Comparison of ENCODE assay signal across 8 cellular contexts in genomic region chr17:75152523-75152922, GRCh38. TPM values are rescaled to one million over a fixed set of nuclear protein-coding genes. Genes with fewer than 3 reads are reported as not detected.
DNase-seq lines count a peak whose midpoint lies in the region; ATAC-seq and TF ChIP-seq lines count a peak whose summit lies in the region.

No MANE protein-coding gene starts in this region.

- peaks cover 22% of the 10 kb centered on the region for H3F3A ChIP-seq in neural progenitor cell (ENCODE audit: low read depth)

- H2AFZ ChIP-seq in neural progenitor cell (replicated peaks) = no peak overlapping the region

- H3K4me3 Mint-ChIP-seq in neural progenitor cell = peak overlapping the region; percentile 99

- peaks cover 16% of the 10 kb centered on the region for H3K36me3 Mint-ChIP-seq in neural progenitor cell

- no peaks in the 10 kb centered on the region for H3K9me3 Mint-ChIP-seq in neural progenitor cell

- H3K27ac ChIP-seq in ectodermal cell (ENCODE audit: insufficient read depth, low read depth, low read length, poor library complexity, severe bottlenecking) (no peak overlapping the region), neural progenitor cell (no peak overlapping the region)

- TF ChIP-seq CTCF in GM12864 (IDR thresholded peaks at IDR 0.05; ENCODE audit: low read depth, low read length, missing control alignments) (no peak), neural progenitor cell (IDR thresholded peaks at IDR 0.05) (no peak)

- ATAC-seq in GM21390 (IDR thresholded peaks at IDR 0.05; ENCODE audit: unreplicated experiment) = no peak

- no peaks in the 10 kb centered on the region for H3K9me3 ChIP-seq in ectodermal cell (ENCODE audit: control insufficient read depth, low read length)
- no peaks in the 10 kb centered on the region for H3K9me3 ChIP-seq in neural progenitor cell (ENCODE audit: low read depth)

- DNase-seq in GM12864 (ENCODE audit: low read depth) (no peak), NCI-H69 (lab: John Stamatoyannopoulos, UW) (peak; percentile 57), neural progenitor cell (ENCODE audit: low spot score) (no peak), anterior cingulate cortex (lab: John Stamatoyannopoulos, UW) (no peak), 8988T (no peak)
- no peak for DNase-seq in activated CD4-positive, alpha-beta T cell treated with anti-CD3 and anti-CD28 coated beads for 4 hours

- 16 to 30% methylated on average over 5 to 6 of the region's 6 CpGs for WGBS in ectodermal cell, 2 experiments

- peaks cover 20% of the 10 kb centered on the region for H3K4me1 Mint-ChIP-seq in neural progenitor cell

- peak overlapping the region; percentile 100 for H3K4me3 ChIP-seq in GM12864 (ENCODE audit: low read depth, low read length)
- peak overlapping the region; percentile 98 for H3K4me3 ChIP-seq in ectodermal cell (ENCODE audit: insufficient read depth, low read depth, low read length)
- peak overlapping the region; percentile 98 for H3K4me3 ChIP-seq in neural progenitor cell

- no peaks in the 10 kb centered on the region for H3K27me3 ChIP-seq in ectodermal cell (ENCODE audit: control insufficient read depth, insufficient read depth, low read length, poor library complexity, severe bottlenecking)
- no peaks in the 10 kb centered on the region for H3K27me3 ChIP-seq in neural progenitor cell

- peaks cover 68% of the 10 kb centered on the region for H3K79me2 ChIP-seq in neural progenitor cell (ENCODE audit: low read depth)

- H3K36me3 ChIP-seq in ectodermal cell (ENCODE audit: control insufficient read depth, insufficient read depth, low read length) = peaks cover 11% of the 10 kb centered on the region
- peaks cover 13% of the 10 kb centered on the region for H3K36me3 ChIP-seq in neural progenitor cell

- peaks cover under 1% of the 10 kb centered on the region for H3K27me3 Mint-ChIP-seq in neural progenitor cell (ENCODE audit: insufficient read depth, low read depth)

- peak overlapping the region; percentile 93 for H3K27ac Mint-ChIP-seq in neural progenitor cell

- H3K4me1 ChIP-seq in ectodermal cell (ENCODE audit: control insufficient read depth, insufficient read depth, low read length) (no peaks in the 10 kb centered on the region), neural progenitor cell (peaks cover 17% of the 10 kb centered on the region)

- peak overlapping the region; percentile 89 for H3K4me2 ChIP-seq in neural progenitor cell

- H3K9ac ChIP-seq in neural progenitor cell = peak overlapping the region; percentile 87

- H4K20me1 ChIP-seq in neural progenitor cell (ENCODE audit: low read depth) = peaks cover 69% of the 10 kb centered on the region

RNA-seq across cellular contexts. Expression of gene JPT1, which starts 1.8 kb away (rescaled TPM):
- polyA plus RNA-seq in ectodermal cell (2013, experiment 1 of 4) = 265 TPM
- 217 TPM for polyA plus RNA-seq in ectodermal cell (2013, experiment 2 of 4)
- polyA plus RNA-seq in ectodermal cell (2013, experiment 3 of 4) = 231 TPM
- polyA plus RNA-seq in ectodermal cell (2013, experiment 4 of 4) = 240 TPM
- total RNA-seq in neural progenitor cell (ENCODE audit: low replicate concordance) = 236 and 286 TPM in 2 replicates

RNA-seq across cellular contexts. Expression of gene NT5C, which starts 21.0 kb away (rescaled TPM):
- polyA plus RNA-seq in ectodermal cell (2013, experiment 1 of 4) = 56.8 TPM
- polyA plus RNA-seq in ectodermal cell (2013, experiment 2 of 4) = 54.7 TPM
- 60.6 TPM for polyA plus RNA-seq in ectodermal cell (2013, experiment 3 of 4)
- 68.0 TPM for polyA plus RNA-seq in ectodermal cell (2013, experiment 4 of 4)
- total RNA-seq in neural progenitor cell (ENCODE audit: low replicate concordance) = 45.8 and 117 TPM in 2 replicates

RNA-seq across cellular contexts. Expression of gene SUMO2, which starts 30.2 kb away (rescaled TPM):
- polyA plus RNA-seq in ectodermal cell (2013, experiment 1 of 4) = 886 TPM
- polyA plus RNA-seq in ectodermal cell (2013, experiment 2 of 4) = 882 TPM
- polyA plus RNA-seq in ectodermal cell (2013, experiment 3 of 4) = 670 TPM
- polyA plus RNA-seq in ectodermal cell (2013, experiment 4 of 4) = 770 TPM
- total RNA-seq in neural progenitor cell (ENCODE audit: low replicate concordance) = 250 and 372 TPM in 2 replicates

RNA-seq across cellular contexts. Expression of gene ARMC7, which starts 42.8 kb away (rescaled TPM):
- polyA plus RNA-seq in ectodermal cell (2013, experiment 1 of 4) = 18.0 TPM
- 18.4 TPM for polyA plus RNA-seq in ectodermal cell (2013, experiment 2 of 4)
- 14.3 TPM for polyA plus RNA-seq in ectodermal cell (2013, experiment 3 of 4)
- polyA plus RNA-seq in ectodermal cell (2013, experiment 4 of 4) = 14.3 TPM
- 1.9 and 4.3 TPM in 2 replicates for total RNA-seq in neural progenitor cell (ENCODE audit: low replicate concordance)

RNA-seq across cellular contexts. Expression of gene NUP85, which starts 53.0 kb away (rescaled TPM):
- 96.1 TPM for polyA plus RNA-seq in ectodermal cell (2013, experiment 1 of 4)
- 91.9 TPM for polyA plus RNA-seq in ectodermal cell (2013, experiment 2 of 4)
- polyA plus RNA-seq in ectodermal cell (2013, experiment 3 of 4) = 54.7 TPM
- polyA plus RNA-seq in ectodermal cell (2013, experiment 4 of 4) = 57.3 TPM
- total RNA-seq in neural progenitor cell (ENCODE audit: low replicate concordance) = 58.2 and 88.6 TPM in 2 replicates
